In the genomic region with DNA sequence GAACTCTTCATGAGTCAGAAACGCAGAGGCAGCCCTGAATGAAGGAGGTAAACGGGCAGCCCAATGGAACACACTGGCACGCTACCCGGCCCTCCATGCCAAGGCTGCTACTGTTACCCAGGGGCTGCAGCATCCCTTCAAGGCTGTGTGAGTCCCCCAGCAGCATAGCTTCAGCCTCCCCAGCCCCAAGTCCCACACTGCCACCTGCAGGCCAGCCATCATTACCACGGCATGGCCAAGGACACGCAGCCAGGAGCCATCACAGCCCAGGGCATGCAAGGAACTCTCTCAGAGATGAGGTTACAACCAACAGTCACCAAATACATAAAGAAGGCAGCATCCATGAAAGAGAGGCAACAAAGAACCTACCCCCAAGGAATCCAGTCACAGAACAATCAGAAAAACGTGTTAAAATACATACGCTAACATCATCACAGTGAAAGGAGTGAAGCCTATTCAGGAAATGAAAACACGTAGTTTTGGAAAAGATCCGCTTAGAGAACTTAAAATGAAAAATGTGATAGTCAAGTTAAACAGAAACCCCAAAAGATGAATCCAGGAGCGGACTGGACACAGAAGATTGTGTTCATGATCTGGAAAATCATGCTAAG, we compare ENCODE assay signal across 8 cellular contexts. TPM values are rescaled to one million over a fixed set of nuclear protein-coding genes. Genes with fewer than 3 reads are reported as not detected.
DNase-seq lines count a peak whose midpoint lies in the region; ATAC-seq, FAIRE-seq and TF ChIP-seq lines count a peak whose summit lies in the region.

No MANE protein-coding gene starts in this region.

- H3K36me3 Mint-ChIP-seq in activated CD4-positive, alpha-beta memory T cell treated with anti-CD3 and anti-CD28 coated beads for 36 hours, result no peaks in the 10 kb centered on the region

- no peak for FAIRE-seq in RCC 7860 (lab: Jason Lieb, UNC)

- DNase-seq in AG08395 (ENCODE audit: low spot score) (peak; percentile 55), GM13977 (ENCODE audit: low spot score) (peak; percentile 58), NCI-H69 (lab: John Stamatoyannopoulos, UW) (peak; percentile 58), esophagus muscularis mucosa (ENCODE audit: extremely low spot score) (peak; percentile 87), posterior cingulate gyrus (peak in 7 of 10 donors; percentile 36 to 88 (median 59)), RCC 7860 (ENCODE audit: low spot score) (no peak)
- peak; percentile 79 for DNase-seq in activated CD4-positive, alpha-beta memory T cell treated with anti-CD3 and anti-CD28 coated beads for 36 hours

- H3K9me3 ChIP-seq in esophagus muscularis mucosa, result no peaks in the 10 kb centered on the region

- TF ChIP-seq EP300 in esophagus muscularis mucosa (IDR thresholded peaks at IDR 0.05), result no peak

- no peak overlapping the region for H3K4me3 ChIP-seq in esophagus muscularis mucosa

- TF ChIP-seq CTCF in GM13977 (IDR thresholded peaks at IDR 0.05; ENCODE audit: extremely low read depth, insufficient read depth, missing control alignments), result peak; percentile 84
- peak in 2 of 3 experiments; percentile 12 to 41 for TF ChIP-seq CTCF in esophagus muscularis mucosa (IDR thresholded peaks at IDR 0.05)

- H3K27ac Mint-ChIP-seq in activated CD4-positive, alpha-beta memory T cell treated with anti-CD3 and anti-CD28 coated beads for 36 hours, result no peak overlapping the region

- no peaks in the 10 kb centered on the region for H3K4me1 Mint-ChIP-seq in activated CD4-positive, alpha-beta memory T cell treated with anti-CD3 and anti-CD28 coated beads for 36 hours (ENCODE audit: low read depth)

- TF ChIP-seq POLR2A in esophagus muscularis mucosa (IDR thresholded peaks at IDR 0.05; ENCODE audit: low read depth), result no peak

- no peak for ATAC-seq in GM19351 (IDR thresholded peaks at IDR 0.05; ENCODE audit: unreplicated experiment)

- no peaks in the 10 kb centered on the region for H3K4me1 ChIP-seq in esophagus muscularis mucosa

- no peaks in the 10 kb centered on the region for H3K9me3 Mint-ChIP-seq in activated CD4-positive, alpha-beta memory T cell treated with anti-CD3 and anti-CD28 coated beads for 36 hours

- intact Hi-C loops in activated CD4-positive, alpha-beta memory T cell treated with anti-CD3 and anti-CD28 coated beads for 36 hours (cut with micrococcal nuclease), result loop anchor here (5.0 kb wide), 1 partner anchor 52 kb away; no protein-coding TSS in a partner anchor
- intact Hi-C loops in esophagus muscularis mucosa (cut with DNase I) (no loop called here), posterior cingulate gyrus (cut with DNase I) (no loop called here)

- in situ Hi-C loops in GM13977 (cut with MboI; ENCODE audit: low pct_unique_long_range_greater_than_20kb, low sequenced_read_pairs, unreplicated experiment), result loop anchor here (10.0 kb wide), 1 partner anchor 69 kb away; no protein-coding TSS in a partner anchor

- POLR2A ChIA-PET in activated CD4-positive, alpha-beta memory T cell treated with anti-CD3 and anti-CD28 coated beads for 36 hours (lab: Charles Lee), result interaction anchor here (1.2 kb wide), 1 partner anchor 67 kb away, joined by 3 read pairs; no protein-coding TSS in a partner anchor

- peaks cover 0 to 12% (median 0%) of the 10 kb centered on the region in 4 donors for H3K27me3 ChIP-seq in esophagus muscularis mucosa

- no peak overlapping the region for H3K4me3 Mint-ChIP-seq in activated CD4-positive, alpha-beta memory T cell treated with anti-CD3 and anti-CD28 coated beads for 36 hours

- H3K27ac ChIP-seq in esophagus muscularis mucosa (replicated peaks in 1 of 4), result no peak overlapping the region

- H3K36me3 ChIP-seq in esophagus muscularis mucosa, result no peaks in the 10 kb centered on the region

- H3K27me3 Mint-ChIP-seq in activated CD4-positive, alpha-beta memory T cell treated with anti-CD3 and anti-CD28 coated beads for 36 hours, result peaks cover 7% of the 10 kb centered on the region

- CTCF ChIA-PET in activated CD4-positive, alpha-beta memory T cell treated with anti-CD3 and anti-CD28 coated beads for 36 hours (lab: Charles Lee), result interaction anchor here (0.7 to 3.8 kb wide), 16 partner anchors 8 to 144 kb away, joined by 3 to 21 read pairs (median 4); a partner anchor contains a TSS

- WGBS in esophagus muscularis mucosa, result 75% methylated on average over 10 of the region's 11 CpGs

RNA-seq across cellular contexts. Expression of a gene that starts 22.4 kb away (rescaled TPM):
- not detected for total RNA-seq in activated CD4-positive, alpha-beta memory T cell treated with anti-CD3 and anti-CD28 coated beads for 36 hours
- total RNA-seq in esophagus muscularis mucosa, result under 1 TPM in 1 of 4 donors, not detected in 3; 0.11 TPM

RNA-seq across cellular contexts. Expression of a gene that starts 39.6 kb away (rescaled TPM):
- total RNA-seq in activated CD4-positive, alpha-beta memory T cell treated with anti-CD3 and anti-CD28 coated beads for 36 hours, result not detected
- total RNA-seq in esophagus muscularis mucosa, result not detected
